Comparison of ENCODE assay signal across 11 cellular contexts in the genomic region with DNA sequence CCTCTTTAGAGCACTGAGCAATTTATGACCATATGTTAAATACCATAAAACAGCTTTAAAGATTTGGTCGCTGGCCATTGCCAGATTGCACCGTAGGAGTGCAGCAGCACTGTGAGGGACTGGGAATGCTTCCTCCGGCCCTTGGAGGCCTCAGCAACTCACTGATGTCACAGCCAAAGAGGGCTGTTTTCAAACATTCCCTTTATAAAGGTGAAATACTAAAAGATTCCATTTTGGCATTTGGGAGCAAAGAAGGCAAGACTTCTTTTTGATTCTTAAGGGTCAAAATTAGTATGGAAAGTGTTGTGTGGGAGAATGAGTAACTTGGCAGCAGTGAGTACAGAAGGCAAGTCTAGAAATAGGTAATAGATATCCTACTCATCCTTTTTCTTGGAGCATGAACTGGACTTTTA.
DNase-seq lines count a peak whose midpoint lies in the region; ATAC-seq and TF ChIP-seq lines count a peak whose summit lies in the region.
"Had no signal": no experiment of that assay in that cellular context is flagged by ENCODE, and none has a peak within 500 bp of the region (broad histone marks: within the 10 kb centered on the region; RNA-seq: fewer than 3 reads in every experiment).

No MANE protein-coding gene starts in this region.

- peaks cover 28% of the 10 kb centered on the region for H3K79me2 ChIP-seq in osteoblast (ENCODE audit: insufficient read depth, low read length)

- no peak overlapping the region for H2AFZ ChIP-seq in osteoblast (ENCODE audit: low read length)

- no peak overlapping the region for H3K4me3 ChIP-seq in BLaER1
- H3K4me3 ChIP-seq in choroid plexus epithelial cell (ENCODE audit: low read depth, low read length): no peak overlapping the region
- no peak overlapping the region for H3K4me3 ChIP-seq in osteoblast (ENCODE audit: insufficient read depth, low read length)

- peak overlapping the region; percentile 82 for H3K27ac ChIP-seq in BLaER1
- H3K27ac ChIP-seq in osteoblast (ENCODE audit: low read depth, low read length): peak overlapping the region; percentile 95
- H3K27ac ChIP-seq: WERI-Rb-1 had no signal

- H3K4me1 ChIP-seq in BLaER1: peaks cover 65% of the 10 kb centered on the region
- peaks cover 59% of the 10 kb centered on the region for H3K4me1 ChIP-seq in osteoblast (ENCODE audit: insufficient read depth, low read length)

- H3K27me3 ChIP-seq in BLaER1 (no peaks in the 10 kb centered on the region), osteoblast (ENCODE audit: insufficient read depth, low read length) (no peaks in the 10 kb centered on the region)

- H3K4me2 ChIP-seq in BLaER1 (peak overlapping the region; percentile 77), osteoblast (ENCODE audit: insufficient read depth, low read length) (peak overlapping the region; percentile 64)

- DNase-seq in NCI-H82 (lab: John Stamatoyannopoulos, UW): peak; percentile 72
- peak; percentile 45 for DNase-seq in choroid plexus epithelial cell (ENCODE audit: low read depth)
- DNase-seq in osteoblast (ENCODE audit: insufficient read length, low spot score, missing footprints): no peak
- no peak for DNase-seq in hepatic stellate cell (ENCODE audit: low spot score)
- no peak for DNase-seq in activated CD4-positive, CD25-positive, alpha-beta regulatory T cell (lab: John Stamatoyannopoulos, UW)
- DNase-seq in NCI-H510A treated with DMSO at 0.1 percent for 48 hours (lab: John Stamatoyannopoulos, UW): no peak
- DNase-seq: GOT3, NCI-H1436, WERI-Rb-1 had no signal

- no peak for ATAC-seq in HG02759 (IDR thresholded peaks at IDR 0.05; ENCODE audit: unreplicated experiment)

- H3K9ac ChIP-seq in BLaER1: 0 out of 2 replicates have a peak overlapping the region, but pooled peaks have one; percentile 60

- H3K9me3 ChIP-seq in BLaER1 (peaks cover 20% of the 10 kb centered on the region), osteoblast (ENCODE audit: low read depth, low read length) (no peaks in the 10 kb centered on the region)

- peak; percentile 16 for TF ChIP-seq CTCF in choroid plexus epithelial cell (conservative IDR thresholded peaks at IDR 0.05; ENCODE audit: low read depth, low read length)
- TF ChIP-seq CTCF in osteoblast (IDR thresholded peaks at IDR 0.05; ENCODE audit: extremely low read depth, low read depth, low read length): no peak

- H3K36me3 ChIP-seq in BLaER1 (no peaks in the 10 kb centered on the region; the same call in 1 of the 2 replicates), osteoblast (ENCODE audit: insufficient read depth, low read length) (no peaks in the 10 kb centered on the region)
- H3K36me3 ChIP-seq: WERI-Rb-1 had no signal

- no peaks in the 10 kb centered on the region for H4K20me1 ChIP-seq in BLaER1
- no peaks in the 10 kb centered on the region for H4K20me1 ChIP-seq in osteoblast (ENCODE audit: insufficient read depth, low read length)

Comparison
In these comparisons a context has a peak if more than half of its experiments do, and no peak if none do; other contexts are left out.
1. DNase-seq: peak in NCI-H82 (single experiment) and choroid plexus epithelial cell (single experiment); none in osteoblast (single experiment), hepatic stellate cell (single experiment), activated CD4-positive, CD25-positive, alpha-beta regulatory T cell (0 of 4) and NCI-H510A treated with DMSO at 0.1 percent for 48 hours (single experiment).